In genomic region chr17:45316271-45317112, GRCh38 we compare ENCODE assay signal across 8 cellular contexts. TPM values are rescaled to one million over a fixed set of nuclear protein-coding genes. Genes with fewer than 3 reads are reported as not detected.
DNase-seq lines count a peak whose midpoint lies in the region; ATAC-seq and FAIRE-seq lines count a peak whose summit lies in the region.

Gene MAP3K14, minus strand, starts transcription at chr17:45317020. Its CDS starts 26,275 bp downstream, at chr17:45290745.

- H3K9me3 ChIP-seq in MG63 (no peaks in the 10 kb centered on the region), iPS-20b (ENCODE audit: insufficient read depth, low read depth, low read length) (no peaks in the 10 kb centered on the region), small intestine (ENCODE audit: control insufficient read depth, low read depth) (no peaks in the 10 kb centered on the region)

- no peaks in the 10 kb centered on the region for H3K27me3 ChIP-seq in MG63
- H3K27me3 ChIP-seq in iPS-20b (ENCODE audit: insufficient read depth, low read length), result peaks cover 16% of the 10 kb centered on the region
- no peaks in the 10 kb centered on the region for H3K27me3 ChIP-seq in small intestine (ENCODE audit: control insufficient read depth in 2 of 2, insufficient read depth in 2 of 2, low read length in 2 of 2)

- H3K9ac ChIP-seq in iPS-20b (ENCODE audit: low read depth, low read length), result peak within 1 kb of the TSS; percentile 70; the same call in 1 of the 2 replicates

- DNase-seq in EH (ENCODE audit: low read depth) (peak; percentile 78), MG63 (no peak), UCSD-AML1 (lab: John Stamatoyannopoulos, UW; ENCODE audit: unreplicated experiment) (peak; percentile 84), T47D (ENCODE audit: low read depth in 1 of 2, low spot score in 1 of 2) (peak; percentile 63 to 80), small intestine (peak; percentile 63)

- H3K27ac ChIP-seq in iPS-20b (ENCODE audit: low read length), result no peak within 1 kb of the TSS
- H3K27ac ChIP-seq in small intestine (ENCODE audit: low read depth in 1 of 2, low read length in 1 of 2), result peak within 1 kb of the TSS; percentile 98 to 99

- 0 to 1% (median 0%) methylated on average over 52 to 89 of the region's 89 CpGs for WGBS in small intestine, 3 donors

- H3K4me3 ChIP-seq in MG63 (peak within 1 kb of the TSS; percentile 81), iPS-20b (ENCODE audit: low read length) (peak within 1 kb of the TSS; percentile 75), small intestine (ENCODE audit: low read depth in 1 of 2, low read length in 2 of 2) (peak within 1 kb of the TSS; percentile 82 to 87)

- no peak for FAIRE-seq in small intestine (lab: Jason Lieb, UNC)

- ATAC-seq in GM21723 (IDR thresholded peaks at IDR 0.05; ENCODE audit: unreplicated experiment), result peak; percentile 19
- no peak for ATAC-seq in GM19324 (IDR thresholded peaks at IDR 0.05; ENCODE audit: low FRiP score, unreplicated experiment)

- peaks cover 35% of the 10 kb centered on the region for H3K36me3 ChIP-seq in MG63
- H3K36me3 ChIP-seq in iPS-20b (ENCODE audit: insufficient read depth, low read depth, low read length), result no peaks in the 10 kb centered on the region
- no peaks in the 10 kb centered on the region for H3K36me3 ChIP-seq in small intestine (ENCODE audit: control insufficient read depth in 2 of 2, insufficient read depth in 2 of 2, low read length in 2 of 2)

- in situ Hi-C loops in T47D (cut with HindIII; ENCODE audit: low pct_unique_long_range_greater_than_20kb, low sequenced_read_pairs), result no loop called here

- H3K4me1 ChIP-seq in iPS-20b (ENCODE audit: insufficient read depth, low read length) (peaks cover 7% of the 10 kb centered on the region), small intestine (ENCODE audit: control insufficient read depth in 2 of 2, insufficient read depth in 1 of 2, low read depth in 1 of 2, low read length in 1 of 2) (peaks cover 12 to 19% of the 10 kb centered on the region in 2 donors)

RNA-seq across cellular contexts. Expression of gene MAP3K14, which starts in this region (rescaled TPM):
- 13.4 and 18.7 TPM in 2 replicates for total RNA-seq in MG63 (2014; rRNA removed; shearing (Covaris generic); ENCODE audit: low replicate concordance)
- 10 to 100 TPM; 10.8 to 19.2 (median 11.3) TPM for polyA plus RNA-seq in small intestine
